ENCODE assay signal across 1 cellular context in genomic region chr17:39174907-39175694, GRCh38.
TF ChIP-seq lines count a peak whose summit lies in the region.

No MANE protein-coding gene starts in this region.

TF ChIP-seq in GM12878, 131 proteins besides CTCF, POLR2A, EP300 and RAD21:
- TF ChIP-seq RCOR1 (conservative IDR thresholded peaks at IDR 0.05; ENCODE audit: low read depth, low read length) (no peak), FOXM1 (IDR thresholded peaks at IDR 0.05; ENCODE audit: low read depth, low read length) (0 out of 2 replicates have a peak, but pooled peaks have one; percentile 33), BHLHE40 (IDR thresholded peaks at IDR 0.05; ENCODE audit: borderline replicate concordance in 1 of 2, low read depth in 2 of 2, low read length in 1 of 2) (peak in 1 of 2 experiments; percentile 9; a peak in 1 of 4 replicates), SMC3 (IDR thresholded peaks at IDR 0.05; ENCODE audit: borderline replicate concordance, low read length) (peak; percentile 38; the same call in 1 of the 2 replicates), TCF12 (IDR thresholded peaks at IDR 0.05; ENCODE audit: low read depth, low read length) (no peak), KDM1A (IDR thresholded peaks at IDR 0.05; ENCODE audit: borderline replicate concordance) (no peak), RUNX3 (IDR thresholded peaks at IDR 0.05; ENCODE audit: low read length) (0 out of 2 replicates have a peak, but pooled peaks have one; percentile 18), CREB1 (IDR thresholded peaks at IDR 0.05; ENCODE audit: low read depth) (no peak), POLR2AphosphoS2 (IDR thresholded peaks at IDR 0.05; ENCODE audit: low read depth, low read length) (no peak), ZNF274 (IDR thresholded peaks at IDR 0.05; ENCODE audit: insufficient read depth, insufficient read length) (no peak), CHD2 (IDR thresholded peaks at IDR 0.05; ENCODE audit: borderline replicate concordance, low read depth, low read length) (no peak), YY1 (IDR thresholded peaks at IDR 0.05; ENCODE audit: low read depth, low read length) (0 out of 2 replicates have a peak, but pooled peaks have one; percentile 24), SPI1 (IDR thresholded peaks at IDR 0.05; ENCODE audit: borderline replicate concordance, insufficient read depth, low read depth, low read length) (0 out of 2 replicates have a peak, but pooled peaks have one; percentile 1), HDAC6 (IDR thresholded peaks at IDR 0.05; ENCODE audit: unreplicated experiment) (no peak), RELB (IDR thresholded peaks at IDR 0.05; ENCODE audit: low read depth) (no peak)
- TF ChIP-seq, protein P1, sequence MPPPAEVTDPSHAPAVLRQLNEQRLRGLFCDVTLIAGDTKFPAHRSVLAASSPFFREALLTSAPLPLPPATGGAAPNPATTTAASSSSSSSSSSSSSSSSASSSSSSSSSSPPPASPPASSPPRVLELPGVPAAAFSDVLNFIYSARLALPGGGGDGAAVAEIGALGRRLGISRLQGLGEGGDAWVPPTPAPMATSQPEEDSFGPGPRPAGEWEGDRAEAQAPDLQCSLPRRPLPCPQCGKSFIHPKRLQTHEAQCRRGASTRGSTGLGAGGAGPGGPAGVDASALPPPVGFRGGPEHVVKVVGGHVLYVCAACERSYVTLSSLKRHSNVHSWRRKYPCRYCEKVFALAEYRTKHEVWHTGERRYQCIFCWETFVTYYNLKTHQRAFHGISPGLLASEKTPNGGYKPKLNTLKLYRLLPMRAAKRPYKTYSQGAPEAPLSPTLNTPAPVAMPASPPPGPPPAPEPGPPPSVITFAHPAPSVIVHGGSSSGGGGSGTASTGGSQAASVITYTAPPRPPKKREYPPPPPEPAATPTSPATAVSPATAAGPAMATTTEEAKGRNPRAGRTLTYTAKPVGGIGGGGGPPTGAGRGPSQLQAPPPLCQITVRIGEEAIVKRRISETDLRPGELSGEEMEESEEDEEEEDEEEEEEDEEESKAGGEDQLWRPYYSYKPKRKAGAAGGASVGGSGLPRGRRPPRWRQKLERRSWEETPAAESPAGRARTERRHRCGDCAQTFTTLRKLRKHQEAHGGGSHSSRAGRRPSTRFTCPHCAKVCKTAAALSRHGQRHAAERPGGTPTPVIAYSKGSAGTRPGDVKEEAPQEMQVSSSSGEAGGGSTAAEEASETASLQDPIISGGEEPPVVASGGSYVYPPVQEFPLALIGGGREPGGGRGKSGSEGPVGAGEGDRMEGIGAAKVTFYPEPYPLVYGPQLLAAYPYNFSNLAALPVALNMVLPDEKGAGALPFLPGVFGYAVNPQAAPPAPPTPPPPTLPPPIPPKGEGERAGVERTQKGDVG (CRISPR knock-in tag; IDR thresholded peaks at IDR 0.05), result no peak
